2 cellular contexts compared by ENCODE assay signal in genomic region chr14:21203470-21204166, GRCh38.
TF ChIP-seq lines count a peak whose summit lies in the region.

No MANE protein-coding gene starts in this region.

TF ChIP-seq in GM12878, 131 proteins besides CTCF, POLR2A, EP300 and RAD21 (continued from another document and continues in another):
- TF ChIP-seq ZNF592 (IDR thresholded peaks at IDR 0.05) = no peak
- no peak for TF ChIP-seq PRDM15 (CRISPR knock-in tag; IDR thresholded peaks at IDR 0.05)
- no peak for TF ChIP-seq SKIL (IDR thresholded peaks at IDR 0.05; ENCODE audit: low read depth, poor library complexity, severe bottlenecking)
- no peak for TF ChIP-seq RB1 (IDR thresholded peaks at IDR 0.05; ENCODE audit: borderline replicate concordance)
- no peak for TF ChIP-seq CBX3 (IDR thresholded peaks at IDR 0.05; ENCODE audit: borderline replicate concordance, low read depth)
- no peak for TF ChIP-seq TARDBP (IDR thresholded peaks at IDR 0.05; ENCODE audit: borderline replicate concordance)
- TF ChIP-seq MTA2 (IDR thresholded peaks at IDR 0.05; ENCODE audit: low read depth) = no peak
- no peak; the same call in 1 of the 2 replicates for TF ChIP-seq SMAD5 (IDR thresholded peaks at IDR 0.05; ENCODE audit: low read depth)
- peak; percentile 72 for TF ChIP-seq POLR2AphosphoS2 (IDR thresholded peaks at IDR 0.05; ENCODE audit: low read depth, low read length)
- TF ChIP-seq SRF (IDR thresholded peaks at IDR 0.05; ENCODE audit: low read depth in 2 of 2, low read length in 2 of 2) = no peak
- no peak for TF ChIP-seq BCLAF1 (IDR thresholded peaks at IDR 0.05)
- 0 out of 2 replicates have a peak, but pooled peaks have one; percentile 2 for TF ChIP-seq RUNX3 (IDR thresholded peaks at IDR 0.05; ENCODE audit: low read length)

TF ChIP-seq in neural cell, 6 proteins besides CTCF, POLR2A, EP300 and RAD21:
- TF ChIP-seq REST (IDR thresholded peaks at IDR 0.05; ENCODE audit: borderline replicate concordance) = no peak
- TF ChIP-seq POLR2AphosphoS5 (IDR thresholded peaks at IDR 0.05) = peak; percentile 8
